ENCODE assay signal across 17 cellular contexts in the genomic region with DNA sequence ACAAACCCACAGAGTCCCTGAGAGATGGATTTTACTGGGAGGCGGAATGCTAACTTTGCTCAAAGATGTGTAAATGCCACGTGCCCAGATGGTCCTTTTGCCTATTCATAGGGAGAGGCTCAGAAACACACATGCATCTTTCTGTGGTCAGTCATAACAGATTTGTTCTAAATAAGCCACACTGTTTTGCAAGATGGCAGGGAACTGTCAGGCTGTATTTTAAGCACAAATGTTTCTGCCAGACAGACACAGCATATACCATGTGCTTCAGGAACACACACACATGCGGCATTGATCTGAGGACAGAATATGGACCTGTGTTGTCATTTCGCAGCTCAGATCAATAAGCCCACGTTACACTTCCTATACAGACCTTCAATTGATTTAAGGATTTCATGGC.
"Had no signal": no experiment of that assay in that cellular context is flagged by ENCODE, and none has a peak within 500 bp of the region (broad histone marks: within the 10 kb centered on the region; RNA-seq: fewer than 3 reads in every experiment).

No MANE protein-coding gene starts in this region.

- ATAC-seq: activated CD8-positive, alpha-beta T cell treated with anti-CD3 and anti-CD28 coated beads for 36 hours; left lobe of liver; stimulated activated naive CD8-positive, alpha-beta T cell treated with anti-CD3 and anti-CD28 coated beads, Interleukin-15, Interleukin-2, amounts not matched to agents 100 U/mL and 50 U/mL, for 24 hours had no signal

- DNase-seq: activated B cell treated with CpG ODN at 0.5 μM for 24 hours; activated CD4-positive, alpha-beta T cell treated with anti-CD3 and anti-CD28 coated beads for 48 hours; activated CD8-positive, alpha-beta T cell treated with anti-CD3 and anti-CD28 coated beads for 36 hours; activated naive CD4-positive, alpha-beta T cell treated with anti-CD3 and anti-CD28 coated beads for 36 hours; activated T-cell treated with anti-CD3 and anti-CD28 coated beads, Interleukin-2, amount 50 U/mL, for 24 hours; central memory CD4-positive, alpha-beta T cell; head of caudate nucleus; kidney; stimulated activated naive CD8-positive, alpha-beta T cell treated with anti-CD3 and anti-CD28 coated beads, Interleukin-15, Interleukin-2, amounts not matched to agents 100 U/mL and 50 U/mL, for 24 hours; substantia nigra; tibial artery; uterus had no signal

- H3K4me3 ChIP-seq: coronary artery, lung, right atrium auricular region, skin epidermis, tibial artery, uterus had no signal

- H3K27me3 ChIP-seq: right atrium auricular region, tibial artery, uterus had no signal

- H3K27ac ChIP-seq: coronary artery, right atrium auricular region, skin epidermis, tibial artery, uterus had no signal

- H3K36me3 ChIP-seq: right atrium auricular region, tibial artery, uterus had no signal

- H3K9me3 ChIP-seq: right atrium auricular region, tibial artery, uterus had no signal

- H3K4me1 ChIP-seq: right atrium auricular region, tibial artery, uterus had no signal
